ENCODE assay signal across 20 cellular contexts in the genomic region with DNA sequence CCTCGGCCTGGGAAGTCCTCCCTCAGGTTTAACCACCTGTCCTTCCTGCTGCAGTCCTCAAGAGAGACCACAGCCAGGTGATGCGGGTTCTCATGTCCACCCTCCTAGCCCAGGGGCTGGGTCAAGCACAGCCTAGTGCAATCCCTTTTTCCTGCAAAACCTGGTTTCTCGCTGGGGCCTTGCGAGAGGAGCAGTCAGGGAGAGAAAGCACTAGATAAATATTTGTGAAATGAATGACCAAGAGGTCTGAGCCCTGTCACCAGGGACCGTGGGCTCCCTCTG. TPM values are rescaled to one million over a fixed set of nuclear protein-coding genes. Genes with fewer than 3 reads are reported as not detected.
"Had no signal": no experiment of that assay in that cellular context is flagged by ENCODE, and none has a peak within 500 bp of the region (broad histone marks: within the 10 kb centered on the region; RNA-seq: fewer than 3 reads in every experiment).

No MANE protein-coding gene starts in this region.

- FAIRE-seq: kidney had no signal

- H3K27ac Mint-ChIP-seq: activated CD4-positive, alpha-beta T cell treated with anti-CD3 and anti-CD28 coated beads for 36 hours; naive B cell; stimulated activated memory B cell treated with anti-CD40 and anti-IgM and Interleukin-4, amounts not matched to agents 10 μg/mL and 1 μg/mL and 100 μg/mL, for 72 hours had no signal

- H3K36me3 Mint-ChIP-seq: activated naive CD4-positive, alpha-beta T cell treated with anti-CD3 and anti-CD28 coated beads, Interleukin-2, amount 50 U/mL, for 72 hours; stimulated activated memory B cell treated with anti-CD40 and anti-IgM and Interleukin-4, amounts not matched to agents 10 μg/mL and 1 μg/mL and 100 μg/mL, for 72 hours had no signal

- H3K4me3 Mint-ChIP-seq: activated CD4-positive, alpha-beta T cell treated with anti-CD3 and anti-CD28 coated beads for 36 hours; naive B cell; stimulated activated memory B cell treated with anti-CD40 and anti-IgM and Interleukin-4, amounts not matched to agents 10 μg/mL and 1 μg/mL and 100 μg/mL, for 72 hours had no signal

- H3K36me3 ChIP-seq: adrenal gland, left lung, ovary, spleen, thoracic aorta had no signal

- ATAC-seq: activated CD4-positive, alpha-beta T cell treated with anti-CD3 and anti-CD28 coated beads for 36 hours; activated naive CD4-positive, alpha-beta T cell treated with anti-CD3 and anti-CD28 coated beads, Interleukin-2, amount 50 U/mL, for 72 hours; foreskin keratinocyte; left lung; stimulated activated memory B cell treated with anti-CD40 and anti-IgM and Interleukin-4, amounts not matched to agents 10 μg/mL and 1 μg/mL and 100 μg/mL, for 72 hours had no signal

- H3K4me3 ChIP-seq: adrenal gland, left lung, ovary, spleen, thoracic aorta had no signal

- H3K4me1 ChIP-seq: foreskin keratinocyte, left lung had no signal

- H3K9me3 Mint-ChIP-seq: activated naive CD4-positive, alpha-beta T cell treated with anti-CD3 and anti-CD28 coated beads, Interleukin-2, amount 50 U/mL, for 72 hours; stimulated activated memory B cell treated with anti-CD40 and anti-IgM and Interleukin-4, amounts not matched to agents 10 μg/mL and 1 μg/mL and 100 μg/mL, for 72 hours had no signal

- H3K27ac ChIP-seq: adrenal gland, foreskin keratinocyte, left lung, ovary, spleen, thoracic aorta had no signal

- DNase-seq: activated CD4-positive, alpha-beta T cell treated with anti-CD3 and anti-CD28 coated beads for 36 hours; activated CD4-positive, alpha-beta T cell treated with anti-CD3 and anti-CD28 coated beads, Interleukin-2, amount 50 U/mL, for 48 hours; activated gamma-delta T cell treated with Interleukin-2 at 50 U/mL for 16 hours; adrenal gland; foreskin keratinocyte; hypothalamus; kidney; naive B cell; ovary; spleen; stimulated activated CD4-positive, alpha-beta T cell treated with anti-CD3 and anti-CD28 coated beads, Interleukin-4, amount 100 ng/mL, for 4 hours; SW 1271; T-helper 2 cell; WERI-Rb-1 had no signal

- H3K9me3 ChIP-seq: adrenal gland, left lung, ovary, thoracic aorta had no signal

RNA-seq across cellular contexts. Expression of gene SLC8A2, which starts 2.3 kb away (rescaled TPM):
- total RNA-seq: dermis microvascular lymphatic vessel endothelial cell, pulmonary artery endothelial cell, spleen had no signal
